In genomic region chr17:45098869-45099616, GRCh38 we compare ENCODE assay signal across 1 cellular context.
TF ChIP-seq lines count a peak whose summit lies in the region.

No MANE protein-coding gene starts in this region.

TF ChIP-seq in HepG2, 621 proteins besides CTCF, POLR2A, EP300 and RAD21 (continued from another document):
- TF ChIP-seq, protein P1, sequence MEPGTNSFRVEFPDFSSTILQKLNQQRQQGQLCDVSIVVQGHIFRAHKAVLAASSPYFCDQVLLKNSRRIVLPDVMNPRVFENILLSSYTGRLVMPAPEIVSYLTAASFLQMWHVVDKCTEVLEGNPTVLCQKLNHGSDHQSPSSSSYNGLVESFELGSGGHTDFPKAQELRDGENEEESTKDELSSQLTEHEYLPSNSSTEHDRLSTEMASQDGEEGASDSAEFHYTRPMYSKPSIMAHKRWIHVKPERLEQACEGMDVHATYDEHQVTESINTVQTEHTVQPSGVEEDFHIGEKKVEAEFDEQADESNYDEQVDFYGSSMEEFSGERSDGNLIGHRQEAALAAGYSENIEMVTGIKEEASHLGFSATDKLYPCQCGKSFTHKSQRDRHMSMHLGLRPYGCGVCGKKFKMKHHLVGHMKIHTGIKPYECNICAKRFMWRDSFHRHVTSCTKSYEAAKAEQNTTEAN (CRISPR knock-in tag; conservative IDR thresholded peaks at IDR 0.05) = no peak
- TF ChIP-seq SOX5 (CRISPR knock-in tag; IDR thresholded peaks at IDR 0.05; ENCODE audit: borderline replicate concordance) = 0 out of 2 replicates have a peak, but pooled peaks have one; percentile 17
- peak; percentile 61; the same call in 1 of the 2 replicates for TF ChIP-seq ZSCAN25 (CRISPR knock-in tag; IDR thresholded peaks at IDR 0.05)
- TF ChIP-seq ZNF44 (CRISPR knock-in tag; IDR thresholded peaks at IDR 0.05) = no peak
- peak; percentile 56 for TF ChIP-seq ZGPAT (CRISPR knock-in tag; IDR thresholded peaks at IDR 0.05)
- no peak for TF ChIP-seq SMYD3 (CRISPR knock-in tag; IDR thresholded peaks at IDR 0.05)
- TF ChIP-seq, protein P2, sequence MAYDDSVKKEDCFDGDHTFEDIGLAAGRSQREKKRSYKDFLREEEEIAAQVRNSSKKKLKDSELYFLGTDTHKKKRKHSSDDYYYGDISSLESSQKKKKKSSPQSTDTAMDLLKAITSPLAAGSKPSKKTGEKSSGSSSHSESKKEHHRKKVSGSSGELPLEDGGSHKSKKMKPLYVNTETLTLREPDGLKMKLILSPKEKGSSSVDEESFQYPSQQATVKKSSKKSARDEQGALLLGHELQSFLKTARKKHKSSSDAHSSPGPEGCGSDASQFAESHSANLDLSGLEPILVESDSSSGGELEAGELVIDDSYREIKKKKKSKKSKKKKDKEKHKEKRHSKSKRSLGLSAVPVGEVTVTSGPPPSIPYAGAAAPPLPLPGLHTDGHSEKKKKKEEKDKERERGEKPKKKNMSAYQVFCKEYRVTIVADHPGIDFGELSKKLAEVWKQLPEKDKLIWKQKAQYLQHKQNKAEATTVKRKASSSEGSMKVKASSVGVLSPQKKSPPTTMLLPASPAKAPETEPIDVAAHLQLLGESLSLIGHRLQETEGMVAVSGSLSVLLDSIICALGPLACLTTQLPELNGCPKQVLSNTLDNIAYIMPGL (CRISPR knock-in tag; IDR thresholded peaks at IDR 0.05; ENCODE audit: borderline replicate concordance in 1 of 2, low read depth in 1 of 2) = peak; percentile 67 to 72; a peak in 2 of 4 replicates
- TF ChIP-seq SAFB2 (CRISPR knock-in tag; IDR thresholded peaks at IDR 0.05; ENCODE audit: borderline replicate concordance, low read depth) = no peak
- TF ChIP-seq SOX6 (IDR thresholded peaks at IDR 0.05) = no peak
- TF ChIP-seq SOX6 (CRISPR knock-in tag; IDR thresholded peaks at IDR 0.05) = peak; percentile 35; the same call in 1 of the 2 replicates
- TF ChIP-seq ZFX (CRISPR knock-in tag; IDR thresholded peaks at IDR 0.05; ENCODE audit: low read depth) = peak; percentile 31; the same call in 1 of the 2 replicates
- TF ChIP-seq YEATS2 (CRISPR knock-in tag; IDR thresholded peaks at IDR 0.05; ENCODE audit: borderline replicate concordance) = 0 out of 2 replicates have a peak, but pooled peaks have one; percentile 48
- peak; percentile 19 for TF ChIP-seq TBL1XR1 (IDR thresholded peaks at IDR 0.05; ENCODE audit: borderline replicate concordance, low read length, partially characterized antibody)
- peak; percentile 64 for TF ChIP-seq ZNF687 (CRISPR knock-in tag; IDR thresholded peaks at IDR 0.05)
- TF ChIP-seq ZNF777 (CRISPR knock-in tag; IDR thresholded peaks at IDR 0.05) = no peak
- TF ChIP-seq, protein P3, sequence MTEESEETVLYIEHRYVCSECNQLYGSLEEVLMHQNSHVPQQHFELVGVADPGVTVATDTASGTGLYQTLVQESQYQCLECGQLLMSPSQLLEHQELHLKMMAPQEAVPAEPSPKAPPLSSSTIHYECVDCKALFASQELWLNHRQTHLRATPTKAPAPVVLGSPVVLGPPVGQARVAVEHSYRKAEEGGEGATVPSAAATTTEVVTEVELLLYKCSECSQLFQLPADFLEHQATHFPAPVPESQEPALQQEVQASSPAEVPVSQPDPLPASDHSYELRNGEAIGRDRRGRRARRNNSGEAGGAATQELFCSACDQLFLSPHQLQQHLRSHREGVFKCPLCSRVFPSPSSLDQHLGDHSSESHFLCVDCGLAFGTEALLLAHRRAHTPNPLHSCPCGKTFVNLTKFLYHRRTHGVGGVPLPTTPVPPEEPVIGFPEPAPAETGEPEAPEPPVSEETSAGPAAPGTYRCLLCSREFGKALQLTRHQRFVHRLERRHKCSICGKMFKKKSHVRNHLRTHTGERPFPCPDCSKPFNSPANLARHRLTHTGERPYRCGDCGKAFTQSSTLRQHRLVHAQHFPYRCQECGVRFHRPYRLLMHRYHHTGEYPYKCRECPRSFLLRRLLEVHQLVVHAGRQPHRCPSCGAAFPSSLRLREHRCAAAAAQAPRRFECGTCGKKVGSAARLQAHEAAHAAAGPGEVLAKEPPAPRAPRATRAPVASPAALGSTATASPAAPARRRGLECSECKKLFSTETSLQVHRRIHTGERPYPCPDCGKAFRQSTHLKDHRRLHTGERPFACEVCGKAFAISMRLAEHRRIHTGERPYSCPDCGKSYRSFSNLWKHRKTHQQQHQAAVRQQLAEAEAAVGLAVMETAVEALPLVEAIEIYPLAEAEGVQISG (CRISPR knock-in tag; IDR thresholded peaks at IDR 0.05) = 0 out of 2 replicates have a peak, but pooled peaks have one; percentile 24
- TF ChIP-seq ZNF616 (CRISPR knock-in tag; IDR thresholded peaks at IDR 0.05; ENCODE audit: low read depth) = no peak
- TF ChIP-seq GMEB2 (CRISPR knock-in tag; IDR thresholded peaks at IDR 0.05; ENCODE audit: low read depth) = no peak
- TF ChIP-seq HOXA3 (CRISPR knock-in tag; IDR thresholded peaks at IDR 0.05) = no peak; the same call in 1 of the 2 replicates
- TF ChIP-seq ZFP62 (CRISPR knock-in tag; IDR thresholded peaks at IDR 0.05) = no peak
- TF ChIP-seq ZNF530 (CRISPR knock-in tag; IDR thresholded peaks at IDR 0.05; ENCODE audit: low read depth) = no peak
- TF ChIP-seq, protein P4, sequence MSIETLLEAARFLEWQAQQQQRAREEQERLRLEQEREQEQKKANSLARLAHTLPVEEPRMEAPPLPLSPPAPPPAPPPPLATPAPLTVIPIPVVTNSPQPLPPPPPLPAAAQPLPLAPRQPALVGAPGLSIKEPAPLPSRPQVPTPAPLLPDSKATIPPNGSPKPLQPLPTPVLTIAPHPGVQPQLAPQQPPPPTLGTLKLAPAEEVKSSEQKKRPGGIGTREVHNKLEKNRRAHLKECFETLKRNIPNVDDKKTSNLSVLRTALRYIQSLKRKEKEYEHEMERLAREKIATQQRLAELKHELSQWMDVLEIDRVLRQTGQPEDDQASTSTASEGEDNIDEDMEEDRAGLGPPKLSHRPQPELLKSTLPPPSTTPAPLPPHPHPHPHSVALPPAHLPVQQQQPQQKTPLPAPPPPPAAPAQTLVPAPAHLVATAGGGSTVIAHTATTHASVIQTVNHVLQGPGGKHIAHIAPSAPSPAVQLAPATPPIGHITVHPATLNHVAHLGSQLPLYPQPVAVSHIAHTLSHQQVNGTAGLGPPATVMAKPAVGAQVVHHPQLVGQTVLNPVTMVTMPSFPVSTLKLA (IDR thresholded peaks at IDR 0.05) = no peak
- no peak for TF ChIP-seq ZBTB1 (CRISPR knock-in tag; IDR thresholded peaks at IDR 0.05; ENCODE audit: borderline replicate concordance)
- no peak for TF ChIP-seq KLF11 (CRISPR knock-in tag; IDR thresholded peaks at IDR 0.05)
- TF ChIP-seq, protein P5, sequence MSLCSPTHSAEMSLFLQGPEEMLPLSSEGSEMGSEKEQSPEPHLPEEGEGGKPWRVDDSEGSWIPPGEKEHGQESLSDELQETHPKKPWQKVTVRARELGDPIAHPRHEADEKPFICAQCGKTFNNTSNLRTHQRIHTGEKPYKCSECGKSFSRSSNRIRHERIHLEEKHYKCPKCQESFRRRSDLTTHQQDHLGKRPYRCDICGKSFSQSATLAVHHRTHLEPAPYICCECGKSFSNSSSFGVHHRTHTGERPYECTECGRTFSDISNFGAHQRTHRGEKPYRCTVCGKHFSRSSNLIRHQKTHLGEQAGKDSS (CRISPR knock-in tag; IDR thresholded peaks at IDR 0.05; ENCODE audit: borderline replicate concordance, low read depth) = 0 out of 2 replicates have a peak, but pooled peaks have one; percentile 77
- TF ChIP-seq ZNF792 (CRISPR knock-in tag; IDR thresholded peaks at IDR 0.05) = no peak
